25 cellular contexts compared by ENCODE assay signal in genomic region chr9:124163988-124164350, GRCh38.
"Had no signal": no experiment of that assay in that cellular context is flagged by ENCODE, and none has a peak within 500 bp of the region (broad histone marks: within the 10 kb centered on the region; RNA-seq: fewer than 3 reads in every experiment).

No MANE protein-coding gene starts in this region.

- DNase-seq: activated CD4-positive, alpha-beta T cell treated with anti-CD3 and anti-CD28 coated beads, Interleukin-2, amount 50 U/mL, for 1 hour; activated CD4-positive, CD25-positive, alpha-beta regulatory T cell treated with anti-CD3 and anti-CD28 coated beads, Interleukin-2, amount 50 U/mL, for 72 hours; activated CD8-positive, alpha-beta T cell treated with anti-CD3 and anti-CD28 coated beads for 36 hours; activated gamma-delta T cell treated with Interleukin-2 at 50 U/mL for 16 hours; activated T-cell treated with anti-CD3 and anti-CD28 coated beads, Interleukin-2, amount 50 U/mL, for 4 hours; effector memory CD8-positive, alpha-beta T cell; erythroblast; head of caudate nucleus; left lung; naive B cell; nephron progenitor cell; sigmoid colon; small intestine; stimulated activated CD4-positive, alpha-beta T cell treated with anti-CD3 and anti-CD28 coated beads, Interleukin-4, amount 100 ng/mL, for 24 hours; stimulated activated naive CD8-positive, alpha-beta T cell treated with anti-CD3 and anti-CD28 coated beads, Interleukin-15, amount 100 ng/mL, for 72 hours; T-helper 2 cell; thyroid gland had no signal

- H3K4me1 Mint-ChIP-seq: activated T-helper 17 cell treated with anti-CD3 and anti-CD28 coated beads, Interleukin-2, amount 50 U/mL, for 72 hours; naive B cell; nephron progenitor cell; stimulated activated effector memory CD8-positive, alpha-beta T cell treated with anti-CD3 and anti-CD28 coated beads, Interleukin-12 subunit alpha, Interleukin-12 subunit beta, amount 100 ng/mL, for 72 hours; stimulated activated naive CD8-positive, alpha-beta T cell treated with anti-CD3 and anti-CD28 coated beads, Interleukin-15, amount 100 ng/mL, for 72 hours had no signal

- H3K4me3 ChIP-seq: cardiac muscle cell, coronary artery, gastroesophageal sphincter, left lung, sigmoid colon, thyroid gland had no signal

- H3K9me3 ChIP-seq: gastroesophageal sphincter, left lung, neutrophil, sigmoid colon, thyroid gland had no signal

- ATAC-seq: activated CD8-positive, alpha-beta T cell treated with anti-CD3 and anti-CD28 coated beads for 36 hours; activated naive CD4-positive, alpha-beta T cell treated with anti-CD3 and anti-CD28 coated beads, Interleukin-2, amount 50 U/mL, for 72 hours; activated T-cell treated with anti-CD3 and anti-CD28 coated beads, Interleukin-2, amount 50 U/mL, for 4 hours; activated T-helper 17 cell treated with anti-CD3 and anti-CD28 coated beads, Interleukin-2, amount 50 U/mL, for 72 hours; effector memory CD8-positive, alpha-beta T cell; left lung; stimulated activated effector memory CD8-positive, alpha-beta T cell treated with anti-CD3 and anti-CD28 coated beads, Interleukin-12 subunit alpha, Interleukin-12 subunit beta, amount 100 ng/mL, for 72 hours; stimulated activated naive CD8-positive, alpha-beta T cell treated with anti-CD3 and anti-CD28 coated beads, Interleukin-15, amount 100 ng/mL, for 72 hours had no signal

- H3K27ac Mint-ChIP-seq: activated CD8-positive, alpha-beta T cell treated with anti-CD3 and anti-CD28 coated beads for 36 hours; activated naive CD4-positive, alpha-beta T cell treated with anti-CD3 and anti-CD28 coated beads, Interleukin-2, amount 50 U/mL, for 72 hours; activated T-helper 17 cell treated with anti-CD3 and anti-CD28 coated beads, Interleukin-2, amount 50 U/mL, for 72 hours; effector memory CD8-positive, alpha-beta T cell; naive B cell; nephron progenitor cell; stimulated activated effector memory CD8-positive, alpha-beta T cell treated with anti-CD3 and anti-CD28 coated beads, Interleukin-12 subunit alpha, Interleukin-12 subunit beta, amount 100 ng/mL, for 72 hours; stimulated activated naive CD8-positive, alpha-beta T cell treated with anti-CD3 and anti-CD28 coated beads, Interleukin-15, amount 100 ng/mL, for 72 hours had no signal

- H3K27me3 ChIP-seq: cardiac muscle cell, gastroesophageal sphincter, left lung, sigmoid colon, thyroid gland had no signal

- H3K27ac ChIP-seq: cardiac muscle cell, gastroesophageal sphincter, left lung, neutrophil, sigmoid colon had no signal

- H3K4me3 Mint-ChIP-seq: activated CD8-positive, alpha-beta T cell treated with anti-CD3 and anti-CD28 coated beads for 36 hours; activated T-cell treated with anti-CD3 and anti-CD28 coated beads, Interleukin-2, amount 50 U/mL, for 4 hours; activated T-helper 17 cell treated with anti-CD3 and anti-CD28 coated beads, Interleukin-2, amount 50 U/mL, for 72 hours; brain; effector memory CD8-positive, alpha-beta T cell; naive B cell; nephron progenitor cell; stimulated activated effector memory CD8-positive, alpha-beta T cell treated with anti-CD3 and anti-CD28 coated beads, Interleukin-12 subunit alpha, Interleukin-12 subunit beta, amount 100 ng/mL, for 72 hours; stimulated activated naive CD8-positive, alpha-beta T cell treated with anti-CD3 and anti-CD28 coated beads, Interleukin-15, amount 100 ng/mL, for 72 hours had no signal

- H3K36me3 Mint-ChIP-seq: brain; stimulated activated effector memory CD8-positive, alpha-beta T cell treated with anti-CD3 and anti-CD28 coated beads, Interleukin-12 subunit alpha, Interleukin-12 subunit beta, amount 100 ng/mL, for 72 hours had no signal

- H3K36me3 ChIP-seq: cardiac muscle cell, gastroesophageal sphincter, left lung, neutrophil, sigmoid colon, thyroid gland had no signal

- H3K27me3 Mint-ChIP-seq: activated T-helper 17 cell treated with anti-CD3 and anti-CD28 coated beads, Interleukin-2, amount 50 U/mL, for 72 hours; naive B cell had no signal

- H3K4me1 ChIP-seq: gastroesophageal sphincter, left lung, sigmoid colon had no signal
